In genomic region chr3:48684480-48685143, GRCh38 we compare ENCODE assay signal across 8 cellular contexts.
A peak's percentile ranks its signal among the peaks of the same experiment; 100 is the strongest.
DNase-seq lines count a peak whose midpoint lies in the region; ATAC-seq and TF ChIP-seq lines count a peak whose summit lies in the region.

No MANE protein-coding gene starts in this region.

- peaks cover 27% of the 10 kb centered on the region for H3K4me1 Mint-ChIP-seq in activated naive CD8-positive, alpha-beta T cell (ENCODE audit: low read depth)

- H3K27me3 Mint-ChIP-seq in activated naive CD8-positive, alpha-beta T cell = no peaks in the 10 kb centered on the region

- H3K9me3 Mint-ChIP-seq in activated naive CD8-positive, alpha-beta T cell (ENCODE audit: low read depth) = no peaks in the 10 kb centered on the region

- H3K9me3 ChIP-seq in iPS-18a (ENCODE audit: control insufficient read depth, low read depth, low read length) = no peaks in the 10 kb centered on the region

- no peak overlapping the region for H3K9ac ChIP-seq in iPS-18a (ENCODE audit: low read length)

- no peak for TF ChIP-seq CTCF in AG09309 (IDR thresholded peaks at IDR 0.05; ENCODE audit: control insufficient read depth, insufficient read depth, low read depth, low read length, missing control alignments)
- TF ChIP-seq CTCF in HFF-Myc (IDR thresholded peaks at IDR 0.05; ENCODE audit: low read depth, low read length, missing control alignments) = no peak

- H3K4me3 ChIP-seq in AG09309 (ENCODE audit: control insufficient read depth, low read depth, low read length) (peak overlapping the region; percentile 86), HFF-Myc (replicated peaks; ENCODE audit: low read depth, low read length) (peak overlapping the region; percentile 83), iPS-18a (ENCODE audit: low read length) (peak overlapping the region; percentile 80)

- H3K27ac Mint-ChIP-seq in activated naive CD8-positive, alpha-beta T cell = peak overlapping the region; percentile 84

- DNase-seq in AG09309 (ENCODE audit: low read depth) (no peak), HFF-Myc (ENCODE audit: extremely low read depth, low read depth) (no peak), superior temporal gyrus (ENCODE audit: extremely low spot score) (peak; percentile 18), retina (no peak)

- H3K27me3 ChIP-seq in iPS-18a (ENCODE audit: control insufficient read depth, insufficient read depth, low read length) = no peaks in the 10 kb centered on the region

- no peak overlapping the region for H3K27ac ChIP-seq in iPS-18a (ENCODE audit: low read length)

- peak overlapping the region; percentile 91 for H3K4me3 Mint-ChIP-seq in activated naive CD8-positive, alpha-beta T cell

- peaks cover 5% of the 10 kb centered on the region for H3K4me1 ChIP-seq in iPS-18a (ENCODE audit: control insufficient read depth, low read depth, low read length)

- peaks cover 54% of the 10 kb centered on the region for H3K36me3 ChIP-seq in iPS-18a (ENCODE audit: control insufficient read depth, low read depth, low read length)

- peaks cover 4% of the 10 kb centered on the region for H3K36me3 Mint-ChIP-seq in activated naive CD8-positive, alpha-beta T cell

- ATAC-seq in HG02571 (IDR thresholded peaks at IDR 0.05; ENCODE audit: unreplicated experiment) (no peak), HG02840 (IDR thresholded peaks at IDR 0.05; ENCODE audit: low FRiP score, unreplicated experiment) (no peak)
